8 cellular contexts compared by ENCODE assay signal in the genomic region with DNA sequence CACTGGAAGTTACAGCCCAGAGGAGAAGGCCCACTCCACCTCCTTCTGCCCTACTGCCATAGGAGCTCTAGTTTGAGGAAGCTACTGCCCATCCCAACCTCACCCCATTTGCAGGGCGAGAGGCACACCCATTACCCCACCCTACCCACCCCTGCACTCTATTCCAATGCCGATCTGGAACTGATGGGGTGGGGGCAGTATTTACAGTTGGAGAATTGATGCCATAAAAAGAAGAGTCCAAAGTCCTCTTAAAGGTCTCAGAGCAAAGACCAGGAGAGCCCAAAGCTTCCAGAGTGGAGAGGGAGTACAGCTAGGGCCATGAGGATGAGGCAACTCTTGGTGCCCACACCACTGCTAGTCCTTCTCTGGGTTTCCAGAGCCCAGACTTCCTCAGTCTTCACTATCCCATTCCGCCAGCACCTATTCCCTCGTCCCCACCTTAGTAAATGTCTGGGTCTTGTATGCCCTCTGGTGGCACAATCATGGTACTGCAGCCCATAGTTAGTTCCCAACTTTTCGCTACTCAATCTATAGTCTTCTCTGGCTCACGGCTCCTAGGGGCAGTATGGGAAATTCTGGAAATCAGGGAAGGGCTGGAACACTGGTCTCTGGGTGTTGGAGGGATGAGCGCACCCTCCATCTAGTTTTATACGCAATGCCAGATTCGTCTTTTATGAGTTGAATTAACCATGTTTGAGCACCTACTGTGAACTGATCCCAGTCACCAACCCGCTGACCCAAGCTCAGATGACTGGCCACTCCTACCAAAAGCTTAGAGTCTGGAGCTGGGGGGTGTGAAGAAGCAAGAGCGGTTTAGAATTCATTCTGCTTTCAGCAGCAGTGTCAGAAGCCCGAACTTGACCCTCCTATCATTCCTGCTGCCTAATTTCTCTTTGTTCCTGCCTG. TPM values are rescaled to one million over a fixed set of nuclear protein-coding genes. Genes with fewer than 3 reads are reported as not detected.
DNase-seq lines count a peak whose midpoint lies in the region; ATAC-seq and TF ChIP-seq lines count a peak whose summit lies in the region.

No MANE protein-coding gene starts in this region.

- peak; percentile 92 for TF ChIP-seq CTCF in CD8-positive, alpha-beta T cell (IDR thresholded peaks at IDR 0.05)
- peak; percentile 96 for TF ChIP-seq CTCF in HEK293 (tag by site-specific recombination; IDR thresholded peaks at IDR 0.05)
- peak; percentile 98 for TF ChIP-seq CTCF in liver (IDR thresholded peaks at IDR 0.05; ENCODE audit: low read depth, low read length, missing input control)

- POLR2A ChIA-PET in CD8-positive, alpha-beta T cell (lab: Charles Lee): no interaction called here
- POLR2A ChIA-PET in HEK293 (lab: Yijun Ruan, JAX): interaction anchor here (0.6 to 2.5 kb wide), 4 partner anchors 34 to 113 kb away, joined by 3 to 12 read pairs (median 6); a partner anchor contains a TSS
- POLR2A ChIA-PET in activated CD4-positive, alpha-beta T cell treated with anti-CD3 and anti-CD28 coated beads for 36 hours (lab: Charles Lee): no interaction called here

- intact Hi-C loops in CD8-positive, alpha-beta T cell (cut with DNase I, micrococcal nuclease): loop anchor here (1.0 to 5.0 kb wide), 4 partner anchors 43 to 254 kb away; a partner anchor contains a TSS
- intact Hi-C loops in activated CD4-positive, alpha-beta T cell treated with anti-CD3 and anti-CD28 coated beads for 36 hours (cut with DNase I, micrococcal nuclease): loop anchor here (1.0 to 10.0 kb wide), 4 partner anchors 43 to 254 kb away; a partner anchor contains a TSS

- no peaks in the 10 kb centered on the region for H3K4me1 ChIP-seq in CD8-positive, alpha-beta T cell (ENCODE audit: insufficient read depth, low read length)
- no peaks in the 10 kb centered on the region for H3K4me1 ChIP-seq in HEK293 (ENCODE audit: control insufficient read depth, insufficient read depth, low read length)
- H3K4me1 ChIP-seq in liver (ENCODE audit: control insufficient read depth in 4 of 4, insufficient read depth in 4 of 4, low read length in 3 of 4): peaks cover 0 to 11% (median 2%) of the 10 kb centered on the region in 4 donors

- peak in 6 of 7 experiments; percentile 34 to 64 (median 51) for DNase-seq in CD8-positive, alpha-beta T cell
- DNase-seq in NCI-H446 (lab: John Stamatoyannopoulos, UW): peak; percentile 54 to 79
- peak; percentile 74 for DNase-seq in activated CD4-positive, alpha-beta T cell treated with anti-CD3 and anti-CD28 coated beads for 36 hours
- peak; percentile 47 to 78 for DNase-seq in dermis microvascular lymphatic vessel endothelial cell (ENCODE audit: low read depth in 2 of 2)
- peak in 2 of 3 experiments; percentile 17 to 25 for DNase-seq in stimulated activated CD4-positive, alpha-beta T cell treated with anti-CD3 and anti-CD28 coated beads, TNF-alpha, amount 100 ng/mL, for 4 hours (ENCODE audit: low read depth in 3 of 3)

- no peak overlapping the region for H3K4me3 Mint-ChIP-seq in CD8-positive, alpha-beta T cell
- H3K4me3 Mint-ChIP-seq in activated CD4-positive, alpha-beta T cell treated with anti-CD3 and anti-CD28 coated beads for 36 hours: no peak overlapping the region

- peaks cover 3% of the 10 kb centered on the region for H3K4me1 Mint-ChIP-seq in CD8-positive, alpha-beta T cell (ENCODE audit: low read depth)
- peaks cover 2% of the 10 kb centered on the region for H3K4me1 Mint-ChIP-seq in activated CD4-positive, alpha-beta T cell treated with anti-CD3 and anti-CD28 coated beads for 36 hours

- CTCF ChIA-PET in CD8-positive, alpha-beta T cell (lab: Charles Lee): interaction anchor here (0.6 to 7.6 kb wide), 21 partner anchors 9 to 253 kb away, joined by 3 to 149 read pairs (median 5); no protein-coding TSS in a partner anchor
- CTCF ChIA-PET in HEK293 (lab: Yijun Ruan, JAX): interaction anchor here (0.6 to 6.8 kb wide), 28 partner anchors 9 to 258 kb away, joined by 3 to 122 read pairs (median 3); no protein-coding TSS in a partner anchor
- CTCF ChIA-PET in activated CD4-positive, alpha-beta T cell treated with anti-CD3 and anti-CD28 coated beads for 36 hours (lab: Charles Lee): interaction anchor here (0.5 to 6.3 kb wide), 32 partner anchors 9 to 1083 kb away, joined by 3 to 116 read pairs (median 4); a partner anchor contains a TSS

- H3K9me3 ChIP-seq in CD8-positive, alpha-beta T cell (ENCODE audit: low read length): no peaks in the 10 kb centered on the region
- H3K9me3 ChIP-seq in HEK293 (ENCODE audit: control insufficient read depth, insufficient read depth, low read depth, low read length) (no peaks in the 10 kb centered on the region), liver (ENCODE audit: control insufficient read depth in 4 of 4, low read length in 3 of 4) (no peaks in the 10 kb centered on the region)

- peaks cover 15% of the 10 kb centered on the region for H3K27me3 Mint-ChIP-seq in CD8-positive, alpha-beta T cell (ENCODE audit: low read depth)
- peaks cover 3% of the 10 kb centered on the region for H3K27me3 Mint-ChIP-seq in activated CD4-positive, alpha-beta T cell treated with anti-CD3 and anti-CD28 coated beads for 36 hours

- ATAC-seq in CD8-positive, alpha-beta T cell: peak; percentile 90
- ATAC-seq in activated CD4-positive, alpha-beta T cell treated with anti-CD3 and anti-CD28 coated beads for 36 hours: peak; percentile 84
- ATAC-seq in HG02870 (IDR thresholded peaks at IDR 0.05; ENCODE audit: unreplicated experiment): no peak

- H3K36me3 Mint-ChIP-seq in CD8-positive, alpha-beta T cell: no peaks in the 10 kb centered on the region
- H3K36me3 Mint-ChIP-seq in activated CD4-positive, alpha-beta T cell treated with anti-CD3 and anti-CD28 coated beads for 36 hours (ENCODE audit: low read depth): no peaks in the 10 kb centered on the region

- WGBS in liver: 25% methylated on average over 12 of the region's 12 CpGs

- no peaks in the 10 kb centered on the region for H3K27me3 ChIP-seq in CD8-positive, alpha-beta T cell (ENCODE audit: insufficient read depth, low read length)
- no peaks in the 10 kb centered on the region for H3K27me3 ChIP-seq in liver (ENCODE audit: control insufficient read depth in 4 of 4, insufficient read depth in 4 of 4, low read length in 3 of 4)

- H3K27ac ChIP-seq in CD8-positive, alpha-beta T cell (ENCODE audit: low read depth, low read length): no peak overlapping the region
- H3K27ac ChIP-seq in HEK293 (ENCODE audit: extremely low read depth, low read depth, low read length): no peak overlapping the region
- H3K27ac ChIP-seq in liver (ENCODE audit: low read depth in 1 of 2, low read length in 2 of 2): no peak overlapping the region

- no peaks in the 10 kb centered on the region for H3K36me3 ChIP-seq in CD8-positive, alpha-beta T cell (ENCODE audit: insufficient read depth, low read length)
- H3K36me3 ChIP-seq in HEK293 (ENCODE audit: control insufficient read depth in 2 of 2, insufficient read depth in 1 of 2, low read length in 2 of 2): no peaks in the 10 kb centered on the region
- no peaks in the 10 kb centered on the region for H3K36me3 ChIP-seq in liver (ENCODE audit: control insufficient read depth in 4 of 4, insufficient read depth in 3 of 4, low read depth in 1 of 4, low read length in 3 of 4)

- no peak overlapping the region for H3K9ac ChIP-seq in liver (ENCODE audit: low read depth in 1 of 2, low read length in 2 of 2)

- no peaks in the 10 kb centered on the region for H3K9me3 Mint-ChIP-seq in CD8-positive, alpha-beta T cell
- no peaks in the 10 kb centered on the region for H3K9me3 Mint-ChIP-seq in activated CD4-positive, alpha-beta T cell treated with anti-CD3 and anti-CD28 coated beads for 36 hours (ENCODE audit: low read depth)

- H3K27ac Mint-ChIP-seq in CD8-positive, alpha-beta T cell: no peak overlapping the region
- H3K27ac Mint-ChIP-seq in activated CD4-positive, alpha-beta T cell treated with anti-CD3 and anti-CD28 coated beads for 36 hours: no peak overlapping the region

- no peak overlapping the region for H3K4me3 ChIP-seq in CD8-positive, alpha-beta T cell (ENCODE audit: low read depth, low read length)
- H3K4me3 ChIP-seq in HEK293 (ENCODE audit: low read depth, low read length) (no peak overlapping the region), liver (ENCODE audit: low read depth in 1 of 3, low read length in 3 of 3) (no peak overlapping the region)

- TF ChIP-seq RAD21 in liver (IDR thresholded peaks at IDR 0.05): peak; percentile 98

TF ChIP-seq in HEK293, 187 proteins besides CTCF, POLR2A, EP300 and RAD21 (continues in another document):
- TF ChIP-seq ZNF138 (tag by site-specific recombination; IDR thresholded peaks at IDR 0.05; ENCODE audit: borderline replicate concordance): no peak

TF ChIP-seq in liver, 16 proteins besides CTCF, POLR2A, EP300 and RAD21:
- TF ChIP-seq HNF4A (conservative IDR thresholded peaks at IDR 0.05) (peak; percentile 48 to 61), JUND (IDR thresholded peaks at IDR 0.05) (no peak), SP1 (IDR thresholded peaks at IDR 0.05) (peak; percentile 22)

RNA-seq across cellular contexts. Expression of a gene that starts 6.9 kb away (rescaled TPM):
- total RNA-seq in CD8-positive, alpha-beta T cell: not detected
- under 1 TPM; 0.05 to 0.09 TPM for total RNA-seq in activated CD4-positive, alpha-beta T cell treated with anti-CD3 and anti-CD28 coated beads for 36 hours
- total RNA-seq in dermis microvascular lymphatic vessel endothelial cell (27.2 and 35.7 TPM in 2 replicates), liver (10 to 100 TPM; 12.7 to 30.5 TPM)
- 1 to 10 TPM; 4.3 to 8.2 TPM for polyA plus RNA-seq in liver

RNA-seq across cellular contexts. Expression of a gene that starts 22.5 kb away (rescaled TPM):
- total RNA-seq in CD8-positive, alpha-beta T cell: 1 to 10 TPM; 3.2 to 4.2 TPM
- 10 to 100 TPM; 11.5 to 16.1 TPM for total RNA-seq in activated CD4-positive, alpha-beta T cell treated with anti-CD3 and anti-CD28 coated beads for 36 hours
- total RNA-seq in dermis microvascular lymphatic vessel endothelial cell (6.9 and 8.1 TPM in 2 replicates), liver (1 to 10 TPM; 1.4 to 1.9 TPM)
- polyA plus RNA-seq in liver: under 1 TPM; 0.92 to 0.93 TPM

RNA-seq across cellular contexts. Expression of a gene that starts 56.2 kb away (rescaled TPM):
- 10 to 100 TPM; 70.6 to 76.4 TPM for total RNA-seq in CD8-positive, alpha-beta T cell
- 100 to 1,000 TPM; 115 to 120 TPM for total RNA-seq in activated CD4-positive, alpha-beta T cell treated with anti-CD3 and anti-CD28 coated beads for 36 hours
- total RNA-seq in dermis microvascular lymphatic vessel endothelial cell (60.0 and 67.6 TPM in 2 replicates), liver (10 to 100 TPM; 34.4 to 60.6 TPM)
- polyA plus RNA-seq in liver: 10 to 100 TPM; 16.9 to 25.1 TPM

Comparison
In these comparisons a context has a peak if more than half of its experiments do, and no peak if none do; other contexts are left out.
1. DNase-seq: peak in every context shown above with its lines; median percentile 74 in activated CD4-positive, alpha-beta T cell treated with anti-CD3 and anti-CD28 coated beads for 36 hours; 66 in NCI-H446; 62 in dermis microvascular lymphatic vessel endothelial cell; 51 in CD8-positive, alpha-beta T cell; 21 in stimulated activated CD4-positive, alpha-beta T cell treated with anti-CD3 and anti-CD28 coated beads, TNF-alpha, amount 100 ng/mL, for 4 hours.
2. RNA of a gene that starts 6.9 kb away (total RNA-seq): 12.7 to 30.5 TPM in liver and 27.2 to 35.7 TPM in dermis microvascular lymphatic vessel endothelial cell; 0.05 to 0.09 TPM in activated CD4-positive, alpha-beta T cell treated with anti-CD3 and anti-CD28 coated beads for 36 hours and not detected in CD8-positive, alpha-beta T cell; every median in the first group is over 10 times any median in the second.
3. Peak in every context shown above with its lines, with median percentiles within 50 percentile points of each other: CTCF ChIP-seq.